ENCODE assay signal across 7 cellular contexts in the genomic region with DNA sequence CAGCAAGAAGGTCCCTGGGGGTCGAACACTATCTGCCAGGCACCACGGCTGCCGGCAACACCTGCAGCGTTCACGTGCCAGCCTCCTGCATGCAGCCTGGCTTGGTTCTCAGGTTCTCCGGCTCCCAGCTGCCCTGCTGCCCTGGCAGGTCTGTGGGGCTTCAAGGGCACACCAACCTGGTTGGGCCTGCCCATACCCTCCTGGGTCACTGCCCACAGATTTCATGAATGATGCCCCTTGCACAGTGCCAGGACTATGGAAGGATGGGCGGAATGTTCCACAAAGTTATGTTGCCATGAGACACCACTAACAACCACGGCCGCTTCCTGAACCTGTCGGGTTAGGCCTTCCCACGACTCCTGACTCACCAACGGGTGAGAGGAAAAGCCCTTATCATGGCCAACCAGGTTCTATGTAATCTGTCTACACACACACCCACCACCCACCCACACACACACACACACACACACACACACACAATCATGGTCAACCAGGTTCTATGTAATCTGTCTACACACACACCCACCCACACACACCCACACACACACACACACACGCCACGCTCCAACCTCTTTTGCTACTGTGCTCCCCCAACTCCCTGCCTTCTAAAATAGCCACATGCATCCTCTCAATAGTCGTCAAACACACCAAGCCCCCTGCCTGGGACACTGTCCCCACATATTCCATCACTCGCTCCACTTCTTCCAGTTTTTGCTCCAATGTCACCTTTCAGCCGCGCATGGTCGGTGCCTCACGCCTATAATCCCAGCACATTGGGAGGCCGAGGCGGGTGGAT. TPM values are rescaled to one million over a fixed set of nuclear protein-coding genes. Genes with fewer than 3 reads are reported as not detected.
DNase-seq lines count a peak whose midpoint lies in the region; ATAC-seq lines count a peak whose summit lies in the region.

No MANE protein-coding gene starts in this region.

- intact Hi-C loops in left cardiac atrium (cut with DNase I), result no loop called here

- DNase-seq in Kasumi-1 (lab: John Stamatoyannopoulos, UW), result peak; percentile 42 to 62
- DNase-seq in activated CD4-positive, alpha-beta T cell treated with anti-CD3 and anti-CD28 coated beads, Interleukin-2, amount 50 U/mL, for 4 hours, result peak; percentile 35 to 40
- DNase-seq in left cardiac atrium, result peak; percentile 84
- DNase-seq in stimulated activated CD4-positive, alpha-beta T cell treated with anti-CD3 and anti-CD28 coated beads, Interleukin-4, amount 100 ng/mL, for 48 hours (ENCODE audit: low read depth in 2 of 2), result peak; percentile 16 to 26
- no peak for DNase-seq in SHP77 (lab: John Stamatoyannopoulos, UW)

- ATAC-seq in left cardiac atrium, result peak; percentile 14 to 62
- ATAC-seq in HG03469 (IDR thresholded peaks at IDR 0.05; ENCODE audit: unreplicated experiment), result no peak
- ATAC-seq in HG02678 (IDR thresholded peaks at IDR 0.05; ENCODE audit: unreplicated experiment), result no peak

RNA-seq across cellular contexts. Expression of gene HSPG2, which starts 32.2 kb away (rescaled TPM):
- total RNA-seq in left cardiac atrium, result 100 to 1,000 TPM; 307 to 608 TPM

Comparison
In these comparisons a context has a peak if more than half of its experiments do, and no peak if none do; other contexts are left out.
1. DNase-seq: peak in Kasumi-1 (2 of 2), activated CD4-positive, alpha-beta T cell treated with anti-CD3 and anti-CD28 coated beads, Interleukin-2, amount 50 U/mL, for 4 hours (2 of 2), left cardiac atrium (single experiment) and stimulated activated CD4-positive, alpha-beta T cell treated with anti-CD3 and anti-CD28 coated beads, Interleukin-4, amount 100 ng/mL, for 48 hours (2 of 2); none in SHP77 (0 of 2).
2. ATAC-seq: peak in left cardiac atrium (2 of 2); none in HG03469 (single experiment) and HG02678 (single experiment).